Comparison of ENCODE assay signal across 3 cellular contexts in the genomic region with DNA sequence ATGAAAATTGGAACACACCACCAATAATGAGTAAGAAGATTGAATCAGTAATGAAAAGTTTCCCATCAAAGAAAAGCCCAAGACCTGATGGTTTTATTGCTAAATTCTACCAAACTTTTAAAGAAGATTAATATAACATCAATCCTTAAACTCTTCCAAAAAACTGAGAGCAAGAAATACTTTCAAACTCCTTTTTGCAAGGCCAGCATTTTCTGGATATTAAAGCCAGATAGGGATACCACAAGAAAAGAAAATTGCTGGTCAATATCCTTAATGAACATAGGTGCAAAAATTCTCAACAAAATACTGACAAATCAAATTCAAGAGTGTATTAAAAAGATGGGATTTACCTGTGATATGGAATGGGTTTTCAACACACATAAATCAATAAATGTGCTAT.
A peak's percentile ranks its signal among the peaks of the same experiment; 100 is the strongest.
TF ChIP-seq lines count a peak whose summit lies in the region.

No MANE protein-coding gene starts in this region.

TF ChIP-seq in A549, 52 proteins besides CTCF, POLR2A, EP300 and RAD21:
- TF ChIP-seq MAFK (IDR thresholded peaks at IDR 0.05; ENCODE audit: partially characterized antibody) (peak; percentile 64), JUNB (IDR thresholded peaks at IDR 0.05) (no peak)
- TF ChIP-seq, protein P1, sequence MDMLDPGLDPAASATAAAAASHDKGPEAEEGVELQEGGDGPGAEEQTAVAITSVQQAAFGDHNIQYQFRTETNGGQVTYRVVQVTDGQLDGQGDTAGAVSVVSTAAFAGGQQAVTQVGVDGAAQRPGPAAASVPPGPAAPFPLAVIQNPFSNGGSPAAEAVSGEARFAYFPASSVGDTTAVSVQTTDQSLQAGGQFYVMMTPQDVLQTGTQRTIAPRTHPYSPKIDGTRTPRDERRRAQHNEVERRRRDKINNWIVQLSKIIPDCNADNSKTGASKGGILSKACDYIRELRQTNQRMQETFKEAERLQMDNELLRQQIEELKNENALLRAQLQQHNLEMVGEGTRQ (IDR thresholded peaks at IDR 0.05): no peak

TF ChIP-seq in IMR-90, 13 proteins besides CTCF, POLR2A, EP300 and RAD21:
- TF ChIP-seq RCOR1 (IDR thresholded peaks at IDR 0.05; ENCODE audit: insufficient replicate concordance, low read length) (no peak), MAFK (IDR thresholded peaks at IDR 0.05; ENCODE audit: low read depth, low read length) (peak; percentile 84), SMC3 (IDR thresholded peaks at IDR 0.05; ENCODE audit: low read depth, low read length) (no peak)
TF ChIP-seq in IMR-90: peak in this region for 1.

TF ChIP-seq in H1, 55 proteins besides CTCF, POLR2A, EP300 and RAD21:
- peak; percentile 51; the same call in 1 of the 2 replicates for TF ChIP-seq MAFK (IDR thresholded peaks at IDR 0.05; ENCODE audit: low read depth, low read length)
- no peak for TF ChIP-seq SIRT6 (IDR thresholded peaks at IDR 0.05; ENCODE audit: low read length)
